ENCODE assay signal across 21 cellular contexts in genomic region chr1:29893806-29894205, GRCh38.
DNase-seq lines count a peak whose midpoint lies in the region; ATAC-seq and TF ChIP-seq lines count a peak whose summit lies in the region.
"Had no signal": no experiment of that assay in that cellular context is flagged by ENCODE, and none has a peak within 500 bp of the region (broad histone marks: within the 10 kb centered on the region; RNA-seq: fewer than 3 reads in every experiment).

No MANE protein-coding gene starts in this region.

- H3K23ac ChIP-seq in mesenchymal stem cell (ENCODE audit: low read length in 2 of 2) (no peak overlapping the region), neuronal stem cell (ENCODE audit: low read depth, low read length, poor library complexity) (no peak overlapping the region)

- H2AFZ ChIP-seq in mesenchymal stem cell (ENCODE audit: low read depth, low read length) (no peak overlapping the region), neuronal stem cell (ENCODE audit: low read length) (no peak overlapping the region)

- H3K4me3 ChIP-seq in heart right ventricle (no peak overlapping the region), mesenchymal stem cell (ENCODE audit: insufficient read depth in 1 of 2, low read depth in 1 of 2, low read length in 2 of 2) (no peak overlapping the region), neuronal stem cell (ENCODE audit: low read length in 2 of 2) (no peak overlapping the region)
- H3K4me3 ChIP-seq: A549; BLaER1 treated with 17β-estradiol and CSF1 and Interleukin-3, amounts not matched to agents 10 nM and 100 nM; GM12878 had no signal

- intact Hi-C loops in cardiac septum (cut with DNase I) = no loop called here
- intact Hi-C loops in heart right ventricle (cut with DNase I) = loop anchor here in 1 of 10 donors (10.0 kb wide), 1 partner anchor 99 kb away; no protein-coding TSS in a partner anchor

- 91 to 95% methylated on average over 5 of the region's 5 CpGs for WGBS in heart right ventricle, 2 donors
- WGBS in mesenchymal stem cell = 91% methylated on average over 3 of the region's 5 CpGs
- no CpG with 5 or more reads among the region's 5 CpGs for WGBS in neuronal stem cell (ENCODE audit: extremely low coverage in 2 of 2, insufficient read length in 2 of 2, insufficient replicate concordance in 1 of 2), 2 donors

- peak; percentile 55 for DNase-seq in cardiac septum (ENCODE audit: low spot score)
- no peak for DNase-seq in heart right ventricle
- DNase-seq in mesenchymal stem cell = no peak
- DNase-seq in neuronal stem cell (ENCODE audit: low spot score) = no peak
- peak; percentile 49 for DNase-seq in type B pancreatic cell (ENCODE audit: extremely low spot score, unreplicated experiment)
- no peak for DNase-seq in activated CD4-positive, alpha-beta T cell treated with anti-CD3 and anti-CD28 coated beads for 48 hours
- DNase-seq in iPS-NIHi11 (ENCODE audit: low spot score) = no peak
- DNase-seq: AML-193; Caco-2; Calu3; CD4-positive, alpha-beta T cell; CD8-positive, alpha-beta T cell; DMS79 treated with DMSO at 0.1 percent for 48 hours; GF-D8 had no signal

- H3K4me3 Mint-ChIP-seq in type B pancreatic cell = no peak overlapping the region
- H3K4me3 Mint-ChIP-seq: B cell; CD4-positive, alpha-beta T cell; CD8-positive, alpha-beta T cell had no signal

- TF ChIP-seq CTCF in heart right ventricle (IDR thresholded peaks at IDR 0.05) = no peak
- TF ChIP-seq CTCF in type B pancreatic cell (conservative IDR thresholded peaks at IDR 0.05) = no peak

- H3K36me3 ChIP-seq in heart right ventricle (no peaks in the 10 kb centered on the region), mesenchymal stem cell (ENCODE audit: control insufficient read depth in 1 of 2, insufficient read depth in 2 of 2, low read depth in 1 of 2, low read length in 2 of 2) (no peaks in the 10 kb centered on the region), neuronal stem cell (replicated peaks in 1 of 2; ENCODE audit: control insufficient read depth in 2 of 2, insufficient read depth in 2 of 2, low read length in 2 of 2) (no peaks in the 10 kb centered on the region)
- H3K36me3 ChIP-seq: BLaER1 treated with 17β-estradiol and CSF1 and Interleukin-3, amounts not matched to agents 10 nM and 100 nM had no signal

- H3K9ac ChIP-seq in mesenchymal stem cell (ENCODE audit: low read length) (no peak overlapping the region), neuronal stem cell (ENCODE audit: low read depth, low read length, poor library complexity) (no peak overlapping the region)
- H3K9ac ChIP-seq: BLaER1 treated with 17β-estradiol and CSF1 and Interleukin-3, amounts not matched to agents 10 nM and 100 nM had no signal

- H3K4ac ChIP-seq in mesenchymal stem cell (ENCODE audit: low read depth in 1 of 2, low read length in 2 of 2) = no peak overlapping the region
- H3K4ac ChIP-seq in neuronal stem cell (ENCODE audit: low read length) = no peak overlapping the region

- H3K18ac ChIP-seq in mesenchymal stem cell (ENCODE audit: low read depth in 1 of 2, low read length in 2 of 2) (no peak overlapping the region), neuronal stem cell (ENCODE audit: low read length) (peak overlapping the region; percentile 46)

- H2BK12ac ChIP-seq in mesenchymal stem cell (ENCODE audit: low read length in 2 of 2) (no peak overlapping the region), neuronal stem cell (ENCODE audit: low read length) (no peak overlapping the region)

- no peak overlapping the region for H4K91ac ChIP-seq in mesenchymal stem cell (ENCODE audit: low read length)
- H4K91ac ChIP-seq in neuronal stem cell (ENCODE audit: low read depth, low read length, poor library complexity) = no peak overlapping the region

- H2AK5ac ChIP-seq in mesenchymal stem cell (ENCODE audit: low read length, severe bottlenecking) = no peak overlapping the region
- H2AK5ac ChIP-seq in neuronal stem cell (ENCODE audit: low read depth, low read length) = no peak overlapping the region

- H2BK15ac ChIP-seq in mesenchymal stem cell (ENCODE audit: low read depth, poor library complexity, severe bottlenecking) = peak overlapping the region; percentile 30
- peak overlapping the region; percentile 41 for H2BK15ac ChIP-seq in neuronal stem cell (ENCODE audit: low read length)

- no peak overlapping the region for H3K27ac Mint-ChIP-seq in type B pancreatic cell
- H3K27ac Mint-ChIP-seq: B cell; CD4-positive, alpha-beta T cell; CD8-positive, alpha-beta T cell had no signal

- peaks cover 58% of the 10 kb centered on the region for H3K27me3 Mint-ChIP-seq in type B pancreatic cell

- no peaks in the 10 kb centered on the region for H3K9me3 ChIP-seq in heart right ventricle
- no peaks in the 10 kb centered on the region for H3K9me3 ChIP-seq in mesenchymal stem cell (ENCODE audit: control insufficient read depth, low read length)
- H3K9me3 ChIP-seq in neuronal stem cell (replicated peaks in 1 of 2; ENCODE audit: control insufficient read depth in 2 of 2, insufficient read depth in 1 of 2, low read depth in 1 of 2, low read length in 2 of 2) = no peaks in the 10 kb centered on the region
- H3K9me3 ChIP-seq: A549; BLaER1 treated with 17β-estradiol and CSF1 and Interleukin-3, amounts not matched to agents 10 nM and 100 nM; Caco-2 had no signal

- H3K79me1 ChIP-seq in mesenchymal stem cell (replicated peaks; ENCODE audit: low read length, poor library complexity, severe bottlenecking) = no peaks in the 10 kb centered on the region
- H3K79me1 ChIP-seq in neuronal stem cell (ENCODE audit: low read depth, low read length) = no peaks in the 10 kb centered on the region

- ATAC-seq in heart right ventricle (no peak), GM21381 (IDR thresholded peaks at IDR 0.05; ENCODE audit: unreplicated experiment) (no peak)
- ATAC-seq: A549; CD8-positive, alpha-beta T cell; GM12878 had no signal

- H3K27ac ChIP-seq in heart right ventricle (no peak overlapping the region), mesenchymal stem cell (ENCODE audit: low read length, poor library complexity, severe bottlenecking) (no peak overlapping the region), neuronal stem cell (replicated peaks; ENCODE audit: low read length) (no peak overlapping the region)
- H3K27ac ChIP-seq: 22Rv1; A549; BLaER1 treated with 17β-estradiol and CSF1 and Interleukin-3, amounts not matched to agents 10 nM and 100 nM; C4-2B had no signal

- H3K4me1 Mint-ChIP-seq in type B pancreatic cell (ENCODE audit: unreplicated experiment) = no peaks in the 10 kb centered on the region
- H3K4me1 Mint-ChIP-seq: B cell had no signal

- H3K4me1 ChIP-seq in heart right ventricle (peaks cover 0 to 6% (median 0%) of the 10 kb centered on the region in 9 donors), mesenchymal stem cell (ENCODE audit: control insufficient read depth, insufficient read depth, low read depth, low read length) (peaks cover 2% of the 10 kb centered on the region), neuronal stem cell (ENCODE audit: control insufficient read depth in 2 of 2, insufficient read depth in 1 of 2, low read depth in 1 of 2, low read length in 2 of 2) (no peaks in the 10 kb centered on the region)
- H3K4me1 ChIP-seq: A549, Caco-2 had no signal

- H2BK5ac ChIP-seq in mesenchymal stem cell (ENCODE audit: low read depth, low read length, poor library complexity, severe bottlenecking) = no peak overlapping the region
- no peak overlapping the region for H2BK5ac ChIP-seq in neuronal stem cell (ENCODE audit: low read length)

- H3K4me2 ChIP-seq in mesenchymal stem cell (ENCODE audit: low read length, poor library complexity, severe bottlenecking) (no peak overlapping the region), neuronal stem cell (ENCODE audit: insufficient read depth, low read length, poor library complexity, severe bottlenecking) (no peak overlapping the region)
- H3K4me2 ChIP-seq: A549; BLaER1 treated with 17β-estradiol and CSF1 and Interleukin-3, amounts not matched to agents 10 nM and 100 nM had no signal

- peaks cover 0 to 18% (median 8%) of the 10 kb centered on the region in 7 donors for H3K27me3 ChIP-seq in heart right ventricle
- H3K27me3 ChIP-seq in mesenchymal stem cell (ENCODE audit: control insufficient read depth in 1 of 2, insufficient read depth in 1 of 2, low read length in 2 of 2) = peaks cover 35 to 80% of the 10 kb centered on the region in 2 experiments
- H3K27me3 ChIP-seq in neuronal stem cell (ENCODE audit: control insufficient read depth in 3 of 3, insufficient read depth in 3 of 3, low read depth in 1 of 3, low read length in 3 of 3) = no peaks in the 10 kb centered on the region
- H3K27me3 ChIP-seq: BLaER1 treated with 17β-estradiol and CSF1 and Interleukin-3, amounts not matched to agents 10 nM and 100 nM had no signal

- H3K14ac ChIP-seq in mesenchymal stem cell (ENCODE audit: low read length in 2 of 2) (no peak overlapping the region), neuronal stem cell (ENCODE audit: low read length) (no peak overlapping the region)

- no peak overlapping the region for H2BK120ac ChIP-seq in mesenchymal stem cell (ENCODE audit: low read depth, low read length)
- H2BK120ac ChIP-seq in neuronal stem cell (ENCODE audit: low read depth, low read length) = no peak overlapping the region

- H4K8ac ChIP-seq in mesenchymal stem cell (ENCODE audit: low read length) = no peak overlapping the region
- no peak overlapping the region for H4K8ac ChIP-seq in neuronal stem cell (ENCODE audit: low read depth, low read length)

- no peaks in the 10 kb centered on the region for H3K36me3 Mint-ChIP-seq in type B pancreatic cell
- H3K36me3 Mint-ChIP-seq: CD8-positive, alpha-beta T cell had no signal

- no peaks in the 10 kb centered on the region for H3K9me3 Mint-ChIP-seq in type B pancreatic cell
- H3K9me3 Mint-ChIP-seq: CD4-positive, alpha-beta T cell; CD8-positive, alpha-beta T cell had no signal

Comparison
In these comparisons a context has a peak if more than half of its experiments do, and no peak if none do; other contexts are left out.
1. DNase-seq: peak in cardiac septum (single experiment) and type B pancreatic cell (single experiment); none in heart right ventricle (0 of 2), mesenchymal stem cell (single experiment), neuronal stem cell (single experiment), activated CD4-positive, alpha-beta T cell treated with anti-CD3 and anti-CD28 coated beads for 48 hours (single experiment) and iPS-NIHi11 (single experiment).